Comparison of ENCODE assay signal across 12 cellular contexts in genomic region chr19:49456351-49456750, GRCh38. TPM values are rescaled to one million over a fixed set of nuclear protein-coding genes. Genes with fewer than 3 reads are reported as not detected.
A peak's percentile ranks its signal among the peaks of the same experiment; 100 is the strongest.
DNase-seq lines count a peak whose midpoint lies in the region; ATAC-seq and TF ChIP-seq lines count a peak whose summit lies in the region.
"Had no signal": no experiment of that assay in that cellular context is flagged by ENCODE, and none has a peak within 500 bp of the region (broad histone marks: within the 10 kb centered on the region; RNA-seq: fewer than 3 reads in every experiment).

No MANE protein-coding gene starts in this region.

- H3K27me3 ChIP-seq in GM23248 (replicated peaks; ENCODE audit: insufficient read depth) (no peaks in the 10 kb centered on the region), prostate gland (replicated peaks; ENCODE audit: insufficient read depth) (no peaks in the 10 kb centered on the region)

- no peak for TF ChIP-seq POLR2A in prostate gland (IDR thresholded peaks at IDR 0.05)

- H3K79me2 ChIP-seq in GM23248 (ENCODE audit: insufficient read depth): peaks cover 20% of the 10 kb centered on the region

- WGBS in GM23248 (ENCODE audit: low coverage in 1 of 2, low lambda C conversion rate in 2 of 2, missing lambda C conversion rate in 2 of 2), 2 experiments: 32 to 40% methylated on average over 5 of the region's 5 CpGs
- WGBS in prostate gland: 59% methylated on average over 5 of the region's 5 CpGs

- H3K4me3 ChIP-seq in AG10803 (ENCODE audit: low read length) (no peak overlapping the region), GM23248 (no peak overlapping the region), prostate gland (no peak overlapping the region)

- H3K27ac Mint-ChIP-seq in effector memory CD8-positive, alpha-beta T cell: peak overlapping the region; percentile 22 to 88

- H3K4me3 Mint-ChIP-seq in effector memory CD8-positive, alpha-beta T cell: peak overlapping the region in 1 of 2 donors; percentile 35

- peaks cover 34% of the 10 kb centered on the region for H3F3A ChIP-seq in GM23248 (ENCODE audit: insufficient read depth)

- peak overlapping the region; percentile 18 for H2AFZ ChIP-seq in GM23248

- H3K36me3 ChIP-seq in GM23248 (ENCODE audit: low read depth): no peaks in the 10 kb centered on the region
- no peaks in the 10 kb centered on the region for H3K36me3 ChIP-seq in prostate gland

- H3K4me1 ChIP-seq in GM23248 (ENCODE audit: insufficient read depth) (peaks cover 28% of the 10 kb centered on the region), prostate gland (replicated peaks) (no peaks in the 10 kb centered on the region)

- peaks cover 56% of the 10 kb centered on the region for H3K36me3 Mint-ChIP-seq in effector memory CD8-positive, alpha-beta T cell (ENCODE audit: insufficient read depth)

- H3K9me3 Mint-ChIP-seq in effector memory CD8-positive, alpha-beta T cell: peaks cover 0 to 2% of the 10 kb centered on the region in 2 donors
- H3K9me3 Mint-ChIP-seq: immature natural killer cell; naive thymus-derived CD8-positive, alpha-beta T cell had no signal

- H3K9me3 ChIP-seq in GM23248 (ENCODE audit: low read depth): no peaks in the 10 kb centered on the region
- H3K9me3 ChIP-seq in prostate gland: no peaks in the 10 kb centered on the region

- TF ChIP-seq CTCF in AG10803 (conservative IDR thresholded peaks at IDR 0.05; ENCODE audit: low read length) (no peak), prostate gland (IDR thresholded peaks at IDR 0.05) (no peak)

- peak; percentile 74 for DNase-seq in AG10803 (ENCODE audit: low read depth)
- peak; percentile 52 for DNase-seq in GM23248
- no peak for DNase-seq in effector memory CD8-positive, alpha-beta T cell
- DNase-seq in prostate gland (ENCODE audit: low spot score): no peak
- DNase-seq in Kasumi-1 (lab: John Stamatoyannopoulos, UW): no peak
- DNase-seq in GM03348 (ENCODE audit: low spot score): no peak
- DNase-seq: central memory CD4-positive, alpha-beta T cell; immature natural killer cell; naive thymus-derived CD8-positive, alpha-beta T cell; NCI-H510A treated with DMSO at 0.1 percent for 48 hours had no signal

- no peaks in the 10 kb centered on the region for H4K20me1 ChIP-seq in GM23248 (ENCODE audit: insufficient read depth)

- no peak overlapping the region for H3K4me2 ChIP-seq in GM23248 (ENCODE audit: unreplicated experiment)

- H3K27ac ChIP-seq in GM23248 (peak overlapping the region; percentile 74), prostate gland (peak overlapping the region; percentile 29 to 36)

- no peaks in the 10 kb centered on the region for H3K27me3 Mint-ChIP-seq in effector memory CD8-positive, alpha-beta T cell
- H3K27me3 Mint-ChIP-seq: naive thymus-derived CD8-positive, alpha-beta T cell had no signal

- intact Hi-C loops in prostate gland (cut with DNase I): no loop called here

- ATAC-seq in effector memory CD8-positive, alpha-beta T cell (replicated peaks): no peak
- no peak for ATAC-seq in GM19324 (IDR thresholded peaks at IDR 0.05; ENCODE audit: low FRiP score, unreplicated experiment)
- ATAC-seq in HG03469 (IDR thresholded peaks at IDR 0.05; ENCODE audit: unreplicated experiment): no peak
- ATAC-seq: naive thymus-derived CD8-positive, alpha-beta T cell had no signal

- peaks cover 33 to 37% of the 10 kb centered on the region in 2 donors for H3K4me1 Mint-ChIP-seq in effector memory CD8-positive, alpha-beta T cell (ENCODE audit: low read depth in 2 of 2)

- H3K9me2 ChIP-seq in GM23248 (ENCODE audit: insufficient read depth): no peaks in the 10 kb centered on the region

- in situ Hi-C loops in GM23248 (cut with MboI): no loop called here

- peak overlapping the region; percentile 59 for H3K9ac ChIP-seq in GM23248

RNA-seq across cellular contexts. Expression of gene ALDH16A1, which starts 3.3 kb away (rescaled TPM):
- 30.4 and 43.8 TPM in 2 replicates for total RNA-seq in GM23248 (2014; rRNA removed; shearing (Covaris generic))
- 9.0 and 9.4 TPM in 2 replicates for polyA plus RNA-seq in GM23248 (2016; fragmentation: Nextera tagmentation; extraction: Ambion mirVana)
- total RNA-seq in prostate gland: 10 to 100 TPM; 24.3 to 42.0 TPM

RNA-seq across cellular contexts. Expression of gene PIH1D1, which starts 4.7 kb away (rescaled TPM):
- total RNA-seq in GM23248 (2014; rRNA removed; shearing (Covaris generic)): 68.0 and 90.2 TPM in 2 replicates
- 73.5 and 79.9 TPM in 2 replicates for polyA plus RNA-seq in GM23248 (2016; fragmentation: Nextera tagmentation; extraction: Ambion mirVana)
- total RNA-seq in prostate gland: 100 to 1,000 TPM in 1 of 2 donors, 10 to 100 TPM in 1; 93.0 to 123 TPM

RNA-seq across cellular contexts. Expression of gene SLC17A7, which starts 15.0 kb away (rescaled TPM):
- not detected in 2 replicates for total RNA-seq in GM23248 (2014; rRNA removed; shearing (Covaris generic))
- not detected in 2 replicates for polyA plus RNA-seq in GM23248 (2016; fragmentation: Nextera tagmentation; extraction: Ambion mirVana)
- under 1 TPM; 0.09 to 0.40 TPM for total RNA-seq in prostate gland
- polyA plus RNA-seq: immature natural killer cell; naive thymus-derived CD8-positive, alpha-beta T cell had no signal

RNA-seq across cellular contexts. Expression of gene FLT3LG, which starts 17.7 kb away (rescaled TPM):
- total RNA-seq in GM23248 (2014; rRNA removed; shearing (Covaris generic)): 1.3 and 1.6 TPM in 2 replicates
- polyA plus RNA-seq in GM23248 (2016; fragmentation: Nextera tagmentation; extraction: Ambion mirVana): 4.6 and 5.7 TPM in 2 replicates
- 10 to 100 TPM in 1 of 2 donors, 1 to 10 TPM in 1; 2.9 to 10.7 TPM for total RNA-seq in prostate gland

RNA-seq across cellular contexts. Expression of gene RPL13A, which starts 31.1 kb away (rescaled TPM):
- 1,590 and 2,272 TPM in 2 replicates for total RNA-seq in GM23248 (2014; rRNA removed; shearing (Covaris generic))
- 893 and 894 TPM in 2 replicates for polyA plus RNA-seq in GM23248 (2016; fragmentation: Nextera tagmentation; extraction: Ambion mirVana)
- total RNA-seq in prostate gland: 1,000 to 10,000 TPM; 2,414 to 3,956 TPM

Comparison
In these comparisons a context has a peak if more than half of its experiments do, and no peak if none do; other contexts are left out.
1. DNase-seq: peak in AG10803 (single experiment) and GM23248 (single experiment); none in effector memory CD8-positive, alpha-beta T cell (0 of 3), prostate gland (single experiment), Kasumi-1 (0 of 2) and GM03348 (single experiment).